ENCODE assay signal across 8 cellular contexts in the genomic region with DNA sequence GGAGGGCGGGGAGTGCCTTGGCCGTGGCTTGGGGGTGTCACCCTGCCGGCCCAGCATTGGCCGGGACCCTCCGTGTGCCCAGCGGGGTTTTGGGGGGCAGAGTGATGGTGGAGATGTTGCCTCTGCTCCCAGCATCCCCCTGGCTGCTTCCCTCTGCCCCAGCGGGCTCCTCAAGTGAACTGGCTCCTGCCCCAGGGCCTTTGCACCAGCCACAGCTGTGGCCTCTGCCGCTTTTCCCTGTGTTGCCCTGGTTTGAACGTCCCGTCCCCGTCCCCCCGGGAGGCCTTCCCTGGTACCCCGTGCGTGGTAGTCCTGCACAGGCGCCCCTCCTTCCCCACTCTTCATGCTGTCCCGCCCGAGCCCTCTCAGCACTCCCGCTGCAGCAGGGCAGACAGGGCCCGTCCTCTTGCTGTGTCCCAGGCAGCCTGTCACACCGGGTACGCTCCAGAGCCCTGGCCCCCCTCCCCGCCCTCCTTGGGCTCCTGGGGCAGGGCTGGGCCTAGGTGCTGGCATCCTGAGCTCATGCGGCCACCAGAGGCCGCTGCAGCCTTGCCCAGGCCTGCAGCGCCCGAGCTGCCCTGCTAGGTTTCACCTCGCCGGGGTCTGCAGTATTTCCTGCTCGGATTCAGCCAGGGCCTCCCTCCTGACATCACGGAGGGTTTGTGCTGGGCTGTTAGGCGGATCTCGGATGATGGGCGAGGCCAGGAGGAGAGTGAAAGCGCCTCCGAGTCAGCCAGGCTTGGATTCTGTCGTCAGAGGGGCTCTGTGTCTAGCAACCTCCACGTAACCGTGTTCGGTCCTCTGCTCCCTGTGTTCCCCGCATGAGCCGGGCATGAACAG.
DNase-seq lines count a peak whose midpoint lies in the region; ATAC-seq and TF ChIP-seq lines count a peak whose summit lies in the region.

No MANE protein-coding gene starts in this region.

- ATAC-seq in HG02973 (IDR thresholded peaks at IDR 0.05; ENCODE audit: unreplicated experiment), result peak; percentile 65
- ATAC-seq in central memory CD8-positive, alpha-beta T cell (replicated peaks; ENCODE audit: extremely low read depth, poor library complexity, severe bottlenecking), result peak; percentile 92
- no peak for ATAC-seq in HG03039 (IDR thresholded peaks at IDR 0.05; ENCODE audit: unreplicated experiment)

- peaks cover 3% of the 10 kb centered on the region for H3K36me3 Mint-ChIP-seq in central memory CD8-positive, alpha-beta T cell (ENCODE audit: insufficient read depth)

- no peaks in the 10 kb centered on the region for H3K9me3 Mint-ChIP-seq in central memory CD8-positive, alpha-beta T cell

- H3K27me3 Mint-ChIP-seq in central memory CD8-positive, alpha-beta T cell, result no peaks in the 10 kb centered on the region

- peak; percentile 94 for TF ChIP-seq CTCF in GM13976 (IDR thresholded peaks at IDR 0.05; ENCODE audit: borderline replicate concordance, control extremely low read depth, extremely low read depth, insufficient read depth, missing control alignments)

- H3K4me1 Mint-ChIP-seq in central memory CD8-positive, alpha-beta T cell, result no peaks in the 10 kb centered on the region

- in situ Hi-C loops in GM13976 (cut with MboI; ENCODE audit: low sequenced_read_pairs, unreplicated experiment), result no loop called here

- H3K4me3 Mint-ChIP-seq in central memory CD8-positive, alpha-beta T cell, result no peak overlapping the region

- no peak overlapping the region for H3K27ac Mint-ChIP-seq in central memory CD8-positive, alpha-beta T cell (ENCODE audit: low read depth)

- DNase-seq in GM13976 (ENCODE audit: low spot score) (peak; percentile 89), NCI-H2171 (lab: John Stamatoyannopoulos, UW) (peak; percentile 76), left kidney (ENCODE audit: low read depth, low spot score) (peak; percentile 97)
- peak; percentile 32 to 52 (median 40) for DNase-seq in activated CD4-positive, CD25-positive, alpha-beta regulatory T cell (lab: John Stamatoyannopoulos, UW)
- DNase-seq in central memory CD8-positive, alpha-beta T cell (ENCODE audit: low spot score in 2 of 2), result peak; percentile 48 to 53
- DNase-seq in stimulated activated CD4-positive, alpha-beta T cell treated with anti-CD3 and anti-CD28 coated beads, Interleukin-2, amount 100 ng/mL, for 24 hours, result peak; percentile 70

Comparison
In these comparisons a context has a peak if more than half of its experiments do, and no peak if none do; other contexts are left out.
1. DNase-seq: peak in every context shown above with its lines; median percentile 97 in left kidney; 89 in GM13976; 76 in NCI-H2171; 70 in stimulated activated CD4-positive, alpha-beta T cell treated with anti-CD3 and anti-CD28 coated beads, Interleukin-2, amount 100 ng/mL, for 24 hours; 50 in central memory CD8-positive, alpha-beta T cell; 40 in activated CD4-positive, CD25-positive, alpha-beta regulatory T cell.